28 cellular contexts compared by ENCODE assay signal in the genomic region with DNA sequence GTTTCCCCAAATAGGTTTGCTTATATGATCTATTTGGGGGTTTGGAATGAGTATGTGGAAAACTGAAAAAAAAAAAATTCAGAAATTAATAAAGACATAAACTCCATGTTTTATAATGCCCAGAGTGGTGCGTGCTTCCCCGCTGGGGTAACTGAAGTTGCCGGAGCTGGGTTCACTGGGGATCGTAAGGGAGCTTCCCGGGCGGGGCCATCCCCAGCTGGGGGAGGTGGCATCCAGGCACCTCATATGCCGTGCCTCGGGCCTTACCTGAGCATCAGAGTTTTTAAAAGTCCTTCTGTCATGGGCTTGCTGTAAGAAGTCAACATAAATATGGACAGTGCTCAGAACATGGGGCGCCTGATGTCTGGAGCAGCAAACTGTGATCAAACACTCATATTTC.
"Had no signal": no experiment of that assay in that cellular context is flagged by ENCODE, and none has a peak within 500 bp of the region (broad histone marks: within the 10 kb centered on the region; RNA-seq: fewer than 3 reads in every experiment).

No MANE protein-coding gene starts in this region.

- ATAC-seq: naive thymus-derived CD8-positive, alpha-beta T cell; natural killer cell treated with Interleukin-12 subunit alpha and Interleukin-12 subunit beta and Interleukin-15 and Interleukin-18, amount 100 ng/mL, for 72 hours; psoas muscle; right cardiac atrium; right lobe of liver; stimulated activated effector memory CD8-positive, alpha-beta T cell treated with anti-CD3 and anti-CD28 coated beads, Interleukin-12 subunit alpha, Interleukin-12 subunit beta, amount 100 ng/mL, for 72 hours; stimulated activated naive B cell treated with anti-CD40 and anti-IgM and Interleukin-4, amounts not matched to agents 10 μg/mL and 1 μg/mL and 100 μg/mL, for 72 hours had no signal

- H3K27ac Mint-ChIP-seq: natural killer cell treated with Interleukin-12 subunit alpha and Interleukin-12 subunit beta and Interleukin-15 and Interleukin-18, amount 100 ng/mL, for 72 hours; progenitor cell of endocrine pancreas; stimulated activated effector memory CD8-positive, alpha-beta T cell treated with anti-CD3 and anti-CD28 coated beads, Interleukin-12 subunit alpha, Interleukin-12 subunit beta, amount 100 ng/mL, for 72 hours; stimulated activated naive B cell treated with anti-CD40 and anti-IgM and Interleukin-4, amounts not matched to agents 10 μg/mL and 1 μg/mL and 100 μg/mL, for 72 hours; stimulated activated naive CD8-positive, alpha-beta T cell treated with anti-CD3 and anti-CD28 coated beads, Interleukin-15, Interleukin-2, amounts not matched to agents 100 ng/mL and 50 ng/mL, for 24 hours had no signal

- H3K27me3 ChIP-seq: neutrophil, ovary, right lobe of liver, stomach, thyroid gland, tibial nerve, upper lobe of left lung, vagina had no signal

- H3K36me3 ChIP-seq: neutrophil, ovary, right lobe of liver, stomach, thoracic aorta, thyroid gland, tibial nerve, vagina had no signal

- H3K36me3 Mint-ChIP-seq: natural killer cell treated with Interleukin-12 subunit alpha and Interleukin-12 subunit beta and Interleukin-15 and Interleukin-18, amount 100 ng/mL, for 72 hours; stimulated activated effector memory CD8-positive, alpha-beta T cell treated with anti-CD3 and anti-CD28 coated beads, Interleukin-12 subunit alpha, Interleukin-12 subunit beta, amount 100 ng/mL, for 72 hours had no signal

- H3K27me3 Mint-ChIP-seq: progenitor cell of endocrine pancreas; stimulated activated naive B cell treated with anti-CD40 and anti-IgM and Interleukin-4, amounts not matched to agents 10 μg/mL and 1 μg/mL and 100 μg/mL, for 72 hours; stimulated activated naive CD8-positive, alpha-beta T cell treated with anti-CD3 and anti-CD28 coated beads, Interleukin-15, Interleukin-2, amounts not matched to agents 100 ng/mL and 50 ng/mL, for 24 hours had no signal

- DNase-seq: naive thymus-derived CD8-positive, alpha-beta T cell; nephron progenitor cell; nucleus accumbens; ovary; psoas muscle; right lobe of liver; small intestine; stimulated activated CD4-positive, alpha-beta T cell treated with anti-CD3 and anti-CD28 coated beads, Interleukin-15, amount 100 ng/mL, for 24 hours; stimulated activated CD4-positive, alpha-beta T cell treated with anti-CD3 and anti-CD28 coated beads, Interleukin-2, amount 100 ng/mL, for 24 hours; stimulated activated CD4-positive, alpha-beta T cell treated with anti-CD3 and anti-CD28 coated beads, Interleukin-2, amount 100 ng/mL, for 48 hours; stimulated activated CD4-positive, alpha-beta T cell treated with anti-CD3 and anti-CD28 coated beads, Interleukin-4, amount 100 ng/mL, for 24 hours; stimulated activated naive B cell treated with anti-CD40 and anti-IgM and Interleukin-4, amounts not matched to agents 10 μg/mL and 1 μg/mL and 100 μg/mL, for 72 hours; stimulated activated naive CD4-positive, alpha-beta T cell treated with Interleukin-2 at 50 U/mL for 16 hours; stomach; thyroid gland; trophoblast cell had no signal

- H3K4me3 Mint-ChIP-seq: naive thymus-derived CD8-positive, alpha-beta T cell; natural killer cell treated with Interleukin-12 subunit alpha and Interleukin-12 subunit beta and Interleukin-15 and Interleukin-18, amount 100 ng/mL, for 72 hours; nephron progenitor cell; neural crest cell; stimulated activated effector memory CD8-positive, alpha-beta T cell treated with anti-CD3 and anti-CD28 coated beads, Interleukin-12 subunit alpha, Interleukin-12 subunit beta, amount 100 ng/mL, for 72 hours; stimulated activated naive B cell treated with anti-CD40 and anti-IgM and Interleukin-4, amounts not matched to agents 10 μg/mL and 1 μg/mL and 100 μg/mL, for 72 hours; stimulated activated naive CD8-positive, alpha-beta T cell treated with anti-CD3 and anti-CD28 coated beads, Interleukin-15, Interleukin-2, amounts not matched to agents 100 ng/mL and 50 ng/mL, for 24 hours had no signal

- H3K9me3 Mint-ChIP-seq: naive thymus-derived CD8-positive, alpha-beta T cell; natural killer cell treated with Interleukin-12 subunit alpha and Interleukin-12 subunit beta and Interleukin-15 and Interleukin-18, amount 100 ng/mL, for 72 hours; nephron progenitor cell; stimulated activated effector memory CD8-positive, alpha-beta T cell treated with anti-CD3 and anti-CD28 coated beads, Interleukin-12 subunit alpha, Interleukin-12 subunit beta, amount 100 ng/mL, for 72 hours; stimulated activated naive CD8-positive, alpha-beta T cell treated with anti-CD3 and anti-CD28 coated beads, Interleukin-15, Interleukin-2, amounts not matched to agents 100 ng/mL and 50 ng/mL, for 24 hours had no signal

- H3K27ac ChIP-seq: neutrophil, ovary, parathyroid adenoma, psoas muscle, right lobe of liver, stomach, thoracic aorta, thyroid gland, tibial nerve, vagina had no signal

- H3K4me1 Mint-ChIP-seq: stimulated activated effector memory CD8-positive, alpha-beta T cell treated with anti-CD3 and anti-CD28 coated beads, Interleukin-12 subunit alpha, Interleukin-12 subunit beta, amount 100 ng/mL, for 72 hours; stimulated activated naive B cell treated with anti-CD40 and anti-IgM and Interleukin-4, amounts not matched to agents 10 μg/mL and 1 μg/mL and 100 μg/mL, for 72 hours had no signal

- H3K9me3 ChIP-seq: neutrophil, ovary, psoas muscle, right lobe of liver, stomach, thoracic aorta, thyroid gland, tibial nerve, upper lobe of left lung, vagina had no signal

- H3K9ac ChIP-seq: parathyroid adenoma had no signal

- H2AFZ ChIP-seq: parathyroid adenoma had no signal

- H3K4me1 ChIP-seq: psoas muscle, right lobe of liver had no signal

- H3K4me3 ChIP-seq: ovary, psoas muscle, right lobe of liver, stomach, thoracic aorta, thyroid gland, tibial nerve, upper lobe of left lung, vagina had no signal
